Comparison of ENCODE assay signal across 8 cellular contexts in genomic region chr2:8685697-8686358, GRCh38. TPM values are rescaled to one million over a fixed set of nuclear protein-coding genes. Genes with fewer than 3 reads are reported as not detected.
A peak's percentile ranks its signal among the peaks of the same experiment; 100 is the strongest.
DNase-seq lines count a peak whose midpoint lies in the region; ATAC-seq and TF ChIP-seq lines count a peak whose summit lies in the region.

No MANE protein-coding gene starts in this region.

- H3K27me3 ChIP-seq in neutrophil: peaks cover 24% of the 10 kb centered on the region
- H3K27me3 ChIP-seq in testis: no peaks in the 10 kb centered on the region

- intact Hi-C loops in testis (cut with DNase I; ENCODE audit: low total_unique reads): loop anchor here (5.0 kb wide), 1 partner anchor 1254 kb away; no protein-coding TSS in a partner anchor

- POLR2A ChIA-PET in RWPE1 (lab: Yijun Ruan, JAX; ENCODE audit: low non-redundant PET): no interaction called here

- H3K27ac ChIP-seq in RWPE1 (no peak overlapping the region), neutrophil (peak overlapping the region; percentile 90), testis (peak overlapping the region in 1 of 2 donors; percentile 22)

- TF ChIP-seq CTCF in RWPE1 (conservative IDR thresholded peaks at IDR 0.05; ENCODE audit: low read depth) (peak; percentile 98), neutrophil (IDR thresholded peaks at IDR 0.05) (peak; percentile 98), testis (IDR thresholded peaks at IDR 0.05) (peak; percentile 98 to 99 (median 98))

- peak; percentile 87 for DNase-seq in AG08396 (ENCODE audit: low spot score)
- DNase-seq in HUDEP-2 (lab: John Stamatoyannopoulos, UW; ENCODE audit: unreplicated experiment in 76 of 76): peak in 63 of 76 experiments; percentile 20 to 82 (median 58)
- peak; percentile 59 for DNase-seq in RWPE1 (ENCODE audit: low spot score)
- peak; percentile 76 for DNase-seq in activated gamma-delta T cell treated with Interleukin-2 at 50 U/mL for 16 hours
- DNase-seq in globus pallidus (ENCODE audit: low spot score): peak; percentile 54
- DNase-seq in testis: peak; percentile 77

- H3K36me3 ChIP-seq in neutrophil: no peaks in the 10 kb centered on the region
- no peaks in the 10 kb centered on the region for H3K36me3 ChIP-seq in testis (ENCODE audit: low read depth, missing control alignments)

- H3K4me3 ChIP-seq in neutrophil (ENCODE audit: low read depth in 1 of 2, low read length in 1 of 2): peak overlapping the region; percentile 69 to 74
- H3K4me3 ChIP-seq in testis: peak overlapping the region; percentile 63 to 66

- 0% methylated on average over 18 to 40 of the region's 50 CpGs for WGBS in testis, 2 donors

- CTCF ChIA-PET in RWPE1 (lab: Yijun Ruan, JAX): no interaction called here

- TF ChIP-seq POLR2A in testis (IDR thresholded peaks at IDR 0.05): no peak

- peak; percentile 32 for ATAC-seq in GM18868 (IDR thresholded peaks at IDR 0.05; ENCODE audit: unreplicated experiment)

- H3K9me3 ChIP-seq in neutrophil (no peaks in the 10 kb centered on the region), testis (no peaks in the 10 kb centered on the region)

- H3K4me1 ChIP-seq in neutrophil (ENCODE audit: control insufficient read depth in 1 of 2, insufficient read depth in 1 of 2, low read depth in 1 of 2, low read length in 1 of 2) (peaks cover 32 to 33% of the 10 kb centered on the region in 2 experiments), testis (peaks cover 4% of the 10 kb centered on the region)

RNA-seq across cellular contexts. Expression of gene ID2, which starts 4.0 kb away (rescaled TPM):
- 10 to 100 TPM; 48.8 to 87.2 TPM for total RNA-seq in testis
- 31.3 TPM for polyA plus RNA-seq in testis (ENCODE audit: insufficient read depth, low read depth, low replicate concordance)
